Comparison of ENCODE assay signal across 8 cellular contexts in the genomic region with DNA sequence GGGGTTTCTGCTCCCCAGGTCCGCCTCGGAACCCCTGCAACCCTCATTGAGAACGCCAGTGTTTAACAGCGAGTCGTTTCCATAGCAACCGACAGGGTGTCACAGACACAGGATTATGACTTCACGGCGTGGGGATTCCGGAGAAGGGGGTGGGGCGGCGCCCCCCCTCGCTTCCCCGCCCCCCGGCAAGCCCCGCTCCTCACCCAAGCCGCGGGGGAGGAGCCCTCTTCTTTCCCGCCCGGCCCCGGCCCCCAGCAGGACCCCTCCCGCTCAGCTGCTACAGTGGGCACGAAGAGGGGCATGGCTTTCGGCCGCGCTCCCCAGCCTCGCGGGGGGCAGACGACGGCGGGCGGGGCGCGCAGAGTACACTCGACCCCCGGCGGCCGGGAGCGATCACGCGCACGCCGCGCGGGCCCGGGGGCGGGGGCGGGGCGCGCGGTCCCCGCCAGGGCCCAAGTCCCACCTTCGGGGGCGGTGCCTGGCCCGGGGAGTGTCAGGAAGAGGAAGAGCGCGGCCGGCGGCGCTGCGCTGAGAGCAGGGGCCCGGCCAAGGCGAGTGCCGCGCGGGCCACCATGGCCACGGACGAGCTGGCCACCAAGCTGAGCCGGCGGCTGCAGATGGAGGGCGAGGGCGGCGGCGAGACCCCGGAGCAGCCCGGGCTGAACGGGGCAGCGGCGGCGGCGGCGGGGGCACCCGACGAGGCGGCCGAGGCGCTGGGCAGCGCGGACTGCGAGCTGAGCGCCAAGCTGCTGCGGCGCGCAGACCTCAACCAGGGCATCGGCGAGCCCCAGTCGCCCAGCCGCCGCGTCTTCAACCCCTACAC. TPM values are rescaled to one million over a fixed set of nuclear protein-coding genes. Genes with fewer than 3 reads are reported as not detected.
DNase-seq lines count a peak whose midpoint lies in the region; ATAC-seq lines count a peak whose summit lies in the region.

A gene with protein sequence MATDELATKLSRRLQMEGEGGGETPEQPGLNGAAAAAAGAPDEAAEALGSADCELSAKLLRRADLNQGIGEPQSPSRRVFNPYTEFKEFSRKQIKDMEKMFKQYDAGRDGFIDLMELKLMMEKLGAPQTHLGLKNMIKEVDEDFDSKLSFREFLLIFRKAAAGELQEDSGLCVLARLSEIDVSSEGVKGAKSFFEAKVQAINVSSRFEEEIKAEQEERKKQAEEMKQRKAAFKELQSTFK (plus strand): TSS at position 489 of the 823 bp plus-strand sequence. CDS start 84 bp downstream, at position 573.

- H3K4me3 ChIP-seq in BLaER1 treated with 17β-estradiol and CSF1 and Interleukin-3, amounts not matched to agents 10 nM and 100 nM, result peak within 1 kb of the TSS; percentile 73 to 99 (median 94)
- H3K4me3 ChIP-seq in endocrine pancreas (ENCODE audit: control insufficient read depth, insufficient read depth, low read length) (peak within 1 kb of the TSS; percentile 19), mesodermal cell (ENCODE audit: extremely low read depth, insufficient read depth, low read length, poor library complexity, severe bottlenecking) (peak within 1 kb of the TSS; percentile 64)

- peaks cover 0 to 17% (median 8%) of the 10 kb centered on the region in 11 experiments; a peak in 8 of 22 replicates for H3K27me3 ChIP-seq in BLaER1 treated with 17β-estradiol and CSF1 and Interleukin-3, amounts not matched to agents 10 nM and 100 nM
- no peaks in the 10 kb centered on the region for H3K27me3 ChIP-seq in endocrine pancreas (ENCODE audit: control insufficient read depth, insufficient read depth, low read length)

- H3K4me2 ChIP-seq in BLaER1 treated with 17β-estradiol and CSF1 and Interleukin-3, amounts not matched to agents 10 nM and 100 nM, result peak within 1 kb of the TSS; percentile 94 to 99 (median 99)

- 1% methylated on average over 68 to 82 of the region's 99 CpGs for WGBS in mesodermal cell (ENCODE audit: insufficient coverage in 2 of 2), 2 experiments

- peak within 1 kb of the TSS; percentile 91 to 100 (median 97) for H3K9ac ChIP-seq in BLaER1 treated with 17β-estradiol and CSF1 and Interleukin-3, amounts not matched to agents 10 nM and 100 nM
- peak within 1 kb of the TSS; percentile 79 for H3K9ac ChIP-seq in endocrine pancreas (ENCODE audit: control insufficient read depth, insufficient read depth, low read length)

- H3K4me1 ChIP-seq in BLaER1 treated with 17β-estradiol and CSF1 and Interleukin-3, amounts not matched to agents 10 nM and 100 nM, result peaks cover 24 to 37% (median 34%) of the 10 kb centered on the region in 10 experiments
- no peaks in the 10 kb centered on the region for H3K4me1 ChIP-seq in endocrine pancreas (ENCODE audit: control insufficient read depth, insufficient read depth, low read length)
- H3K4me1 ChIP-seq in mesodermal cell (ENCODE audit: control insufficient read depth, insufficient read depth, low read length, poor library complexity, severe bottlenecking), result peaks cover 37% of the 10 kb centered on the region

- peak; percentile 66 to 86 for DNase-seq in NOMO-1 (lab: John Stamatoyannopoulos, UW; ENCODE audit: unreplicated experiment in 2 of 2)
- peak; percentile 50 to 70 (median 63) for DNase-seq in activated CD8-positive, alpha-beta memory T cell treated with anti-CD3 and anti-CD28 coated beads for 48 hours (ENCODE audit: low read depth in 2 of 3, low spot score in 2 of 3)
- peak; percentile 55 for DNase-seq in stimulated activated CD8-positive, alpha-beta memory T cell treated with anti-CD3 and anti-CD28 coated beads, Interleukin-15, amount 100 ng/mL, for 24 hours (ENCODE audit: low read depth)

- no peaks in the 10 kb centered on the region for H3K9me3 ChIP-seq in BLaER1 treated with 17β-estradiol and CSF1 and Interleukin-3, amounts not matched to agents 10 nM and 100 nM (replicated peaks in 1 of 11)
- H3K9me3 ChIP-seq in endocrine pancreas (ENCODE audit: control insufficient read depth, low read length) (no peaks in the 10 kb centered on the region), mesodermal cell (ENCODE audit: control insufficient read depth, low read length) (no peaks in the 10 kb centered on the region)

- peaks cover 13 to 28% (median 27%) of the 10 kb centered on the region in 11 experiments for H3K36me3 ChIP-seq in BLaER1 treated with 17β-estradiol and CSF1 and Interleukin-3, amounts not matched to agents 10 nM and 100 nM
- H3K36me3 ChIP-seq in endocrine pancreas (ENCODE audit: control insufficient read depth, insufficient read depth, low read length) (no peaks in the 10 kb centered on the region), mesodermal cell (ENCODE audit: control insufficient read depth, insufficient read depth, low read length) (no peaks in the 10 kb centered on the region)

- peaks cover 22 to 38% (median 31%) of the 10 kb centered on the region in 11 experiments; a peak in 21 of 22 replicates for H4K20me1 ChIP-seq in BLaER1 treated with 17β-estradiol and CSF1 and Interleukin-3, amounts not matched to agents 10 nM and 100 nM

- peak; percentile 78 for ATAC-seq in GM19351 (IDR thresholded peaks at IDR 0.05; ENCODE audit: unreplicated experiment)
- ATAC-seq in HG03521 (IDR thresholded peaks at IDR 0.05; ENCODE audit: unreplicated experiment), result peak; percentile 74

- H3K27ac ChIP-seq in BLaER1 treated with 17β-estradiol and CSF1 and Interleukin-3, amounts not matched to agents 10 nM and 100 nM, result peak within 1 kb of the TSS; percentile 83 to 99 (median 93)
- peak within 1 kb of the TSS; percentile 59 for H3K27ac ChIP-seq in mesodermal cell (ENCODE audit: low read depth, low read length, severe bottlenecking)

RNA-seq across cellular contexts. Expression of the gene that starts here (rescaled TPM):
- 19.9 TPM for polyA plus RNA-seq in mesodermal cell (2013, experiment 1 of 2)
- polyA plus RNA-seq in mesodermal cell (2013, experiment 2 of 2), result 17.7 TPM

Comparison
In these comparisons a context has a peak if more than half of its experiments do, and no peak if none do; other contexts are left out.
1. Peak in every context shown above with its lines: DNase-seq, ATAC-seq, H3K4me3 ChIP-seq and H3K27ac ChIP-seq.
2. H3K4me3 ChIP-seq: peak in every context shown above with its lines; median percentile 94 in BLaER1 treated with 17β-estradiol and CSF1 and Interleukin-3, amounts not matched to agents 10 nM and 100 nM; 64 in mesodermal cell; 19 in endocrine pancreas.